ENCODE assay signal across 11 cellular contexts in genomic region chr11:19276859-19277808, GRCh38. TPM values are rescaled to one million over a fixed set of nuclear protein-coding genes. Genes with fewer than 3 reads are reported as not detected.
A peak's percentile ranks its signal among the peaks of the same experiment; 100 is the strongest.
DNase-seq lines count a peak whose midpoint lies in the region; ATAC-seq and TF ChIP-seq lines count a peak whose summit lies in the region.
"Had no signal": no experiment of that assay in that cellular context is flagged by ENCODE, and none has a peak within 500 bp of the region (broad histone marks: within the 10 kb centered on the region; RNA-seq: fewer than 3 reads in every experiment).

No MANE protein-coding gene starts in this region.

- H3K9me3 Mint-ChIP-seq in activated naive CD8-positive, alpha-beta T cell treated with anti-CD3 and anti-CD28 coated beads, Interleukin-2, amount 50 U/mL, for 24 hours, result no peaks in the 10 kb centered on the region
- H3K9me3 Mint-ChIP-seq in activated naive CD8-positive, alpha-beta T cell treated with anti-CD3 and anti-CD28 coated beads for 36 hours, result peaks cover 2% of the 10 kb centered on the region
- H3K9me3 Mint-ChIP-seq: WTC11 had no signal

- no peak for DNase-seq in activated naive CD8-positive, alpha-beta T cell treated with anti-CD3 and anti-CD28 coated beads, Interleukin-2, amount 50 U/mL, for 24 hours
- no peak for DNase-seq in activated naive CD8-positive, alpha-beta T cell treated with anti-CD3 and anti-CD28 coated beads for 36 hours
- peak; percentile 5 for DNase-seq in OCI-M1 (lab: John Stamatoyannopoulos, UW)
- peak; percentile 9 for DNase-seq in fibroblast of pulmonary artery (ENCODE audit: low read depth)
- peak; percentile 75 for DNase-seq in transverse colon
- DNase-seq in stimulated activated CD4-positive, alpha-beta T cell treated with anti-CD3 and anti-CD28 coated beads, Interleukin-2, amount 100 ng/mL, for 48 hours, result no peak
- DNase-seq: NCI-H1436 had no signal

- H3K9me3 ChIP-seq in transverse colon, result no peaks in the 10 kb centered on the region
- H3K9me3 ChIP-seq: Peyer's patch had no signal

- TF ChIP-seq POLR2A in transverse colon (IDR thresholded peaks at IDR 0.05), result no peak

- H3K27me3 Mint-ChIP-seq in activated naive CD8-positive, alpha-beta T cell treated with anti-CD3 and anti-CD28 coated beads, Interleukin-2, amount 50 U/mL, for 24 hours, result no peaks in the 10 kb centered on the region
- no peaks in the 10 kb centered on the region for H3K27me3 Mint-ChIP-seq in activated naive CD8-positive, alpha-beta T cell treated with anti-CD3 and anti-CD28 coated beads for 36 hours

- H3K4me1 Mint-ChIP-seq in activated naive CD8-positive, alpha-beta T cell treated with anti-CD3 and anti-CD28 coated beads, Interleukin-2, amount 50 U/mL, for 24 hours, result peaks cover 1% of the 10 kb centered on the region
- H3K4me1 Mint-ChIP-seq in activated naive CD8-positive, alpha-beta T cell treated with anti-CD3 and anti-CD28 coated beads for 36 hours, result no peaks in the 10 kb centered on the region

- peak; percentile 6 for TF ChIP-seq EP300 in transverse colon (IDR thresholded peaks at IDR 0.05; ENCODE audit: low read depth)

- no peaks in the 10 kb centered on the region for H3K27me3 ChIP-seq in transverse colon
- H3K27me3 ChIP-seq: Peyer's patch had no signal

- H3K27ac ChIP-seq in transverse colon, result peak overlapping the region in 3 of 4 donors; percentile 20 to 61 (median 55)

- no peaks in the 10 kb centered on the region for H3K36me3 ChIP-seq in transverse colon
- H3K36me3 ChIP-seq: Peyer's patch had no signal

- WGBS in transverse colon (ENCODE audit: low coverage in 1 of 2), 2 donors, result 68 to 73% methylated on average over 3 to 8 of the region's 8 CpGs

- H3K27ac Mint-ChIP-seq in activated naive CD8-positive, alpha-beta T cell treated with anti-CD3 and anti-CD28 coated beads, Interleukin-2, amount 50 U/mL, for 24 hours, result no peak overlapping the region
- no peak overlapping the region for H3K27ac Mint-ChIP-seq in activated naive CD8-positive, alpha-beta T cell treated with anti-CD3 and anti-CD28 coated beads for 36 hours
- H3K27ac Mint-ChIP-seq: WTC11 had no signal

- no peak overlapping the region for H3K4me3 Mint-ChIP-seq in activated naive CD8-positive, alpha-beta T cell treated with anti-CD3 and anti-CD28 coated beads, Interleukin-2, amount 50 U/mL, for 24 hours
- H3K4me3 Mint-ChIP-seq in activated naive CD8-positive, alpha-beta T cell treated with anti-CD3 and anti-CD28 coated beads for 36 hours, result no peak overlapping the region
- H3K4me3 Mint-ChIP-seq: WTC11 had no signal

- peak; percentile 43 for ATAC-seq in activated naive CD8-positive, alpha-beta T cell treated with anti-CD3 and anti-CD28 coated beads, Interleukin-2, amount 50 U/mL, for 24 hours
- ATAC-seq in GM18867 (IDR thresholded peaks at IDR 0.05; ENCODE audit: unreplicated experiment), result no peak
- no peak for ATAC-seq in HG02938 (IDR thresholded peaks at IDR 0.05; ENCODE audit: unreplicated experiment)
- ATAC-seq: WTC11 had no signal

- TF ChIP-seq CTCF in fibroblast of pulmonary artery (IDR thresholded peaks at IDR 0.05; ENCODE audit: low read length, missing control alignments) (no peak), transverse colon (IDR thresholded peaks at IDR 0.05) (no peak)

- in situ Hi-C loops in transverse colon (cut with MboI; ENCODE audit: low pct_ligation_motif_present in 1 of 4, low pct_unique_long_range_greater_than_20kb in 1 of 4, low sequenced_read_pairs in 3 of 4), result no loop called here

- H3K36me3 Mint-ChIP-seq in activated naive CD8-positive, alpha-beta T cell treated with anti-CD3 and anti-CD28 coated beads, Interleukin-2, amount 50 U/mL, for 24 hours (ENCODE audit: low read depth), result no peaks in the 10 kb centered on the region
- no peaks in the 10 kb centered on the region for H3K36me3 Mint-ChIP-seq in activated naive CD8-positive, alpha-beta T cell treated with anti-CD3 and anti-CD28 coated beads for 36 hours
- H3K36me3 Mint-ChIP-seq: WTC11 had no signal

- peaks cover 0 to 3% (median 0%) of the 10 kb centered on the region in 4 donors for H3K4me1 ChIP-seq in transverse colon
- H3K4me1 ChIP-seq: Peyer's patch had no signal

- H3K4me3 ChIP-seq in fibroblast of pulmonary artery (replicated peaks; ENCODE audit: low read depth, low read length) (no peak overlapping the region), transverse colon (no peak overlapping the region)
- H3K4me3 ChIP-seq: Peyer's patch had no signal

- intact Hi-C loops in transverse colon (cut with DNase I; ENCODE audit: low total_unique reads), result no loop called here

RNA-seq across cellular contexts. Expression of gene E2F8, which starts 36.4 kb away (rescaled TPM):
- total RNA-seq in activated naive CD8-positive, alpha-beta T cell treated with anti-CD3 and anti-CD28 coated beads for 36 hours, result 10 to 100 TPM; 16.2 to 16.7 TPM
- total RNA-seq in transverse colon, result 1 to 10 TPM in 2 of 4 donors, under 1 TPM in 1, not detected in 1; 0.64 to 1.2 (median 1.2) TPM

Comparison
In these comparisons a context has a peak if more than half of its experiments do, and no peak if none do; other contexts are left out.
1. DNase-seq: peak in OCI-M1 (single experiment), fibroblast of pulmonary artery (single experiment) and transverse colon (single experiment); none in activated naive CD8-positive, alpha-beta T cell treated with anti-CD3 and anti-CD28 coated beads, Interleukin-2, amount 50 U/mL, for 24 hours (single experiment), activated naive CD8-positive, alpha-beta T cell treated with anti-CD3 and anti-CD28 coated beads for 36 hours (single experiment) and stimulated activated CD4-positive, alpha-beta T cell treated with anti-CD3 and anti-CD28 coated beads, Interleukin-2, amount 100 ng/mL, for 48 hours (0 of 2).
2. RNA of gene E2F8, which starts 36.4 kb away (total RNA-seq): 16.2 to 16.7 TPM in activated naive CD8-positive, alpha-beta T cell treated with anti-CD3 and anti-CD28 coated beads for 36 hours; 0.64 to 1.2 TPM in transverse colon; every median in the first group is over 4 times any median in the second.